8 cellular contexts compared by ENCODE assay signal in the genomic region with DNA sequence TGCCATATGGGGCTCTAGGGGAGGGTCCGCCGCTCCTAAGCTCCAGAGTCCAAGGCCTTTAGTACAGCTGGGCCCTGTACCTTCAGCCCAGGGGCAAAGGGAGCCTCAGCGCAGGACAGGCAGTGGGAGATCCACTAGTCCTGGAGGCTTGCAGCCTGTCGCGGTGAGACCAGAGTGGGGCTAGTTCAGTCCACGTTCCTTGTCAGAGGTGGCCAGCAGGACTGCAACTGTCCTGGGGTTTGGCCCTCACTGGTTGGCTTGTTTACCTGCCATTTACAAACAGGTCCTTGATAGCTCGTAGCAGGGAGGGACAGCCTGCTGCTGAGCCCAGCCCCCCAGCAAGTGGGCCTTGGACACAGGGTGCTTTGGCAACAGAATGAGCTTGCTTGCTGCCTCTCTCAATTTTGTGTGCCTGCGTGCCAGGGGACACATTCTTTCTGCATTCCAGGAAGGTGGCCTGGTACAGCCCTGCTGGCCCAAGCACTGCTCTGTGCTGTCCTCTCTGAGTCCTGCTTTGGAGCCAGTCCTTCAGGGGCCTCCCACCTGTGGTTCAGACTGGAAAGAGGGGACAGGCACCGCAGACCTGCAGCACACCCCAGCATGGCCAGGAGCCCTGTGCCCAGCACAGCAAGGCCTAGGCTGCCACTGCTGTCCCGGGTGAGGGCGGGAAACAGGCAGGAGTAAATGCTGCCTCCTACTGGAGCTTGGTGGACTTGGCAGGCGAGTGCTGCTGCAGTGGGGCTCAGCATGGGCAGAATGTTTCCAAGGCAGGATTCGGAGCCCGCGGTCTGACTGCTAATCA. TPM values are rescaled to one million over a fixed set of nuclear protein-coding genes. Genes with fewer than 3 reads are reported as not detected.
A peak's percentile ranks its signal among the peaks of the same experiment; 100 is the strongest.
DNase-seq lines count a peak whose midpoint lies in the region; ATAC-seq and TF ChIP-seq lines count a peak whose summit lies in the region.

No MANE protein-coding gene starts in this region.

- no peak for TF ChIP-seq EP300 in Ishikawa (IDR thresholded peaks at IDR 0.05; ENCODE audit: borderline replicate concordance)

- H3K9me3 Mint-ChIP-seq in Calu3 (ENCODE audit: low read depth, unreplicated experiment): no peaks in the 10 kb centered on the region
- no peaks in the 10 kb centered on the region for H3K9me3 Mint-ChIP-seq in activated T-cell treated with anti-CD3 and anti-CD28 coated beads, Interleukin-2, amount 50 U/mL, for 4 hours

- H3K36me3 Mint-ChIP-seq in Calu3 (ENCODE audit: insufficient read depth, unreplicated experiment): peaks cover 10% of the 10 kb centered on the region
- H3K36me3 Mint-ChIP-seq in activated T-cell treated with anti-CD3 and anti-CD28 coated beads, Interleukin-2, amount 50 U/mL, for 4 hours (ENCODE audit: insufficient read depth): peaks cover 16% of the 10 kb centered on the region

- H3K36me3 ChIP-seq in cardiac muscle cell: peaks cover 4% of the 10 kb centered on the region

- H3K4me3 ChIP-seq in cardiac muscle cell: no peak overlapping the region

- H3K27me3 Mint-ChIP-seq in Calu3 (ENCODE audit: unreplicated experiment): no peaks in the 10 kb centered on the region
- no peaks in the 10 kb centered on the region for H3K27me3 Mint-ChIP-seq in activated T-cell treated with anti-CD3 and anti-CD28 coated beads, Interleukin-2, amount 50 U/mL, for 4 hours (ENCODE audit: low read depth)

- no peaks in the 10 kb centered on the region for H3K27me3 ChIP-seq in cardiac muscle cell

- H3K4me3 Mint-ChIP-seq in Calu3 (ENCODE audit: low read depth, unreplicated experiment): no peak overlapping the region
- H3K4me3 Mint-ChIP-seq in activated T-cell treated with anti-CD3 and anti-CD28 coated beads, Interleukin-2, amount 50 U/mL, for 4 hours: no peak overlapping the region

- CTCF ChIA-PET in Calu3 (lab: Charles Lee): interaction anchor here (0.6 kb wide), 2 partner anchors 238 to 291 kb away, joined by 3 to 5 read pairs; no protein-coding TSS in a partner anchor

- peak; percentile 70 for TF ChIP-seq RAD21 in Ishikawa (IDR thresholded peaks at IDR 0.05; ENCODE audit: low read depth)

- H3K27ac Mint-ChIP-seq in Calu3 (ENCODE audit: unreplicated experiment): no peak overlapping the region

- H3K9me3 ChIP-seq in cardiac muscle cell (ENCODE audit: low read depth): no peaks in the 10 kb centered on the region

- intact Hi-C loops in Calu3 (cut with micrococcal nuclease; ENCODE audit: unreplicated experiment) (no loop called here), sciatic nerve (cut with DNase I) (no loop called here)

- no TSS peak for BruUV-seq in Calu3 (replicated peaks; lab: Mats Ljungman, UMichigan)

- ATAC-seq in activated T-cell treated with anti-CD3 and anti-CD28 coated beads, Interleukin-2, amount 50 U/mL, for 4 hours: peak; percentile 40 to 43
- ATAC-seq in sciatic nerve (peak; percentile 65), GM18907 (IDR thresholded peaks at IDR 0.05; ENCODE audit: unreplicated experiment) (no peak)

- peaks cover 49% of the 10 kb centered on the region for H3K4me1 ChIP-seq in cardiac muscle cell (ENCODE audit: low read depth)

- peak; percentile 17 for TF ChIP-seq CTCF in Calu3 (IDR thresholded peaks at IDR 0.05; ENCODE audit: unreplicated experiment)
- peak; percentile 72 for TF ChIP-seq CTCF in cardiac muscle cell (IDR thresholded peaks at IDR 0.05; ENCODE audit: low read depth, low read length)

- peak overlapping the region; percentile 53 for H3K27ac ChIP-seq in cardiac muscle cell

- H3K4me1 Mint-ChIP-seq in Calu3 (ENCODE audit: low read depth, unreplicated experiment): no peaks in the 10 kb centered on the region
- H3K4me1 Mint-ChIP-seq in activated T-cell treated with anti-CD3 and anti-CD28 coated beads, Interleukin-2, amount 50 U/mL, for 4 hours (ENCODE audit: low read depth): peaks cover 9% of the 10 kb centered on the region

- DNase-seq in Calu3 (peak; percentile 12), cardiac muscle cell (ENCODE audit: low read depth in 1 of 2, low spot score in 1 of 2) (peak in 1 of 2 donors; percentile 74), sciatic nerve (ENCODE audit: low spot score) (no peak), putamen (ENCODE audit: low spot score) (no peak), pons (ENCODE audit: low spot score) (no peak)
- DNase-seq in activated T-cell treated with anti-CD3 and anti-CD28 coated beads, Interleukin-2, amount 50 U/mL, for 4 hours: no peak

TF ChIP-seq in Ishikawa, 13 proteins besides CTCF, POLR2A, EP300 and RAD21:
- no peak for TF ChIP-seq YY1 (IDR thresholded peaks at IDR 0.05; ENCODE audit: low read depth)
- no peak for TF ChIP-seq USF1 (IDR thresholded peaks at IDR 0.05)
- peak; percentile 39 for TF ChIP-seq TEAD4 (IDR thresholded peaks at IDR 0.05)
- TF ChIP-seq NFIC (IDR thresholded peaks at IDR 0.05): no peak
- no peak for TF ChIP-seq CEBPB (IDR thresholded peaks at IDR 0.05)
- no peak for TF ChIP-seq TCF12 (IDR thresholded peaks at IDR 0.05; ENCODE audit: low read depth)

RNA-seq across cellular contexts. Expression of gene H6PD, which starts 15.2 kb away (rescaled TPM):
- total RNA-seq in Calu3 (2022): 18.0 TPM in 2 replicates
- 1 to 10 TPM; 4.7 to 6.1 (median 5.0) TPM for total RNA-seq in activated T-cell treated with anti-CD3 and anti-CD28 coated beads, Interleukin-2, amount 50 U/mL, for 4 hours
- total RNA-seq in cardiac muscle cell: 29.8 and 41.4 TPM in 2 replicates
- polyA plus RNA-seq in cardiac muscle cell: 13.7 and 20.1 TPM in 2 replicates
- 52.9 TPM for total RNA-seq in sciatic nerve

RNA-seq across cellular contexts. Expression of gene SPSB1, which starts 43.0 kb away (rescaled TPM):
- total RNA-seq in Calu3 (2022) (4.9 and 5.8 TPM in 2 replicates), cardiac muscle cell (2.7 and 5.4 TPM in 2 replicates), sciatic nerve (20.1 TPM)
- 1 to 10 TPM; 2.3 to 3.8 (median 3.0) TPM for total RNA-seq in activated T-cell treated with anti-CD3 and anti-CD28 coated beads, Interleukin-2, amount 50 U/mL, for 4 hours
- 3.2 and 4.6 TPM in 2 replicates for polyA plus RNA-seq in cardiac muscle cell
